Comparison of ENCODE assay signal across 16 cellular contexts in genomic region chr6:136323431-136324112, GRCh38. TPM values are rescaled to one million over a fixed set of nuclear protein-coding genes. Genes with fewer than 3 reads are reported as not detected.
A peak's percentile ranks its signal among the peaks of the same experiment; 100 is the strongest.
DNase-seq lines count a peak whose midpoint lies in the region; ATAC-seq, FAIRE-seq and TF ChIP-seq lines count a peak whose summit lies in the region.
"Had no signal": no experiment of that assay in that cellular context is flagged by ENCODE, and none has a peak within 500 bp of the region (broad histone marks: within the 10 kb centered on the region; RNA-seq: fewer than 3 reads in every experiment).

No MANE protein-coding gene starts in this region.

- no peaks in the 10 kb centered on the region for H3K36me3 ChIP-seq in HepG2 (replicated peaks in 1 of 2; ENCODE audit: control insufficient read depth in 1 of 2, insufficient read depth in 2 of 2, low read length in 2 of 2)
- H3K36me3 ChIP-seq in right lobe of liver = no peaks in the 10 kb centered on the region
- no peaks in the 10 kb centered on the region for H3K36me3 ChIP-seq in mesenchymal stem cell (ENCODE audit: control insufficient read depth in 1 of 2, insufficient read depth in 2 of 2, low read depth in 1 of 2, low read length in 2 of 2)
- H3K36me3 ChIP-seq: ascending aorta had no signal

- in situ Hi-C loops in HepG2 (cut with HindIII; ENCODE audit: extremely low pct_ligation_motif_present, low pct_unique_long_range_greater_than_20kb) = loop anchor here (25.0 kb wide), 1 partner anchor 786 kb away; no protein-coding TSS in a partner anchor

- H2AFZ ChIP-seq in HepG2 (ENCODE audit: low read length) (no peak overlapping the region), mesenchymal stem cell (ENCODE audit: low read depth, low read length) (no peak overlapping the region)

- H3K4me1 ChIP-seq in HepG2 (ENCODE audit: insufficient read depth, low read length) = no peaks in the 10 kb centered on the region; the same call in 1 of the 2 replicates
- no peaks in the 10 kb centered on the region for H3K4me1 ChIP-seq in right lobe of liver
- no peaks in the 10 kb centered on the region for H3K4me1 ChIP-seq in mesenchymal stem cell (ENCODE audit: control insufficient read depth, insufficient read depth, low read depth, low read length)
- H3K4me1 ChIP-seq: ascending aorta had no signal

- CTCF ChIA-PET in HepG2 (lab: Yijun Ruan, JAX; ENCODE audit: low intra/inter-chr PET ratio, low total read pairs) = no interaction called here

- TF ChIP-seq POLR2A in HepG2 (IDR thresholded peaks at IDR 0.05; ENCODE audit: insufficient read depth in 1 of 2, low read depth in 2 of 2, low read length in 2 of 2) (no peak), right lobe of liver (IDR thresholded peaks at IDR 0.05) (no peak), GM12891 (IDR thresholded peaks at IDR 0.05; ENCODE audit: low read depth, low read length) (no peak)

- TF ChIP-seq RAD21 in HepG2 (CRISPR knock-in tag; IDR thresholded peaks at IDR 0.05) = no peak

- H4K20me1 ChIP-seq in HepG2 (ENCODE audit: insufficient read depth, low read length) = no peaks in the 10 kb centered on the region

- no peak overlapping the region for H2AK5ac ChIP-seq in mesenchymal stem cell (ENCODE audit: low read length, severe bottlenecking)

- 29% methylated on average over 10 of the region's 10 CpGs for WGBS in HepG2 (ENCODE audit: low lambda C conversion rate)
- 76% methylated on average over 10 of the region's 10 CpGs for WGBS in right lobe of liver (ENCODE audit: insufficient coverage, low coverage, low lambda C conversion rate, missing lambda C conversion rate)
- 91% methylated on average over 9 of the region's 10 CpGs for WGBS in mesenchymal stem cell

- no peaks in the 10 kb centered on the region for H3K79me2 ChIP-seq in HepG2 (ENCODE audit: insufficient read depth, low read length)

- no peak overlapping the region for H3K14ac ChIP-seq in mesenchymal stem cell (ENCODE audit: low read length in 2 of 2)

- TF ChIP-seq EP300 in HepG2 (IDR thresholded peaks at IDR 0.05; ENCODE audit: low read depth in 2 of 2, low read length in 2 of 2) (no peak), HepG2 (CRISPR knock-in tag; IDR thresholded peaks at IDR 0.05; ENCODE audit: borderline replicate concordance) (no peak)

- H3K23ac ChIP-seq in mesenchymal stem cell (ENCODE audit: low read length in 2 of 2) = no peak overlapping the region

- no peak overlapping the region for H2BK12ac ChIP-seq in mesenchymal stem cell (ENCODE audit: low read length in 2 of 2)

- H3K18ac ChIP-seq in mesenchymal stem cell (ENCODE audit: low read depth in 1 of 2, low read length in 2 of 2) = no peak overlapping the region

- H3K27me3 ChIP-seq in HepG2 (ENCODE audit: control insufficient read depth in 1 of 2, insufficient read depth in 2 of 2, low read length in 2 of 2) (no peaks in the 10 kb centered on the region; a peak in 2 of 5 replicates), right lobe of liver (no peaks in the 10 kb centered on the region), mesenchymal stem cell (ENCODE audit: control insufficient read depth in 1 of 2, insufficient read depth in 1 of 2, low read length in 2 of 2) (no peaks in the 10 kb centered on the region)
- H3K27me3 ChIP-seq: ascending aorta had no signal

- TF ChIP-seq CTCF in HepG2 (CRISPR knock-in tag; IDR thresholded peaks at IDR 0.05) (no peak), right lobe of liver (IDR thresholded peaks at IDR 0.05) (no peak)

- H3K4me2 ChIP-seq in HepG2 (ENCODE audit: low read depth, low read length) = no peak overlapping the region
- H3K4me2 ChIP-seq in mesenchymal stem cell (ENCODE audit: low read length, poor library complexity, severe bottlenecking) = no peak overlapping the region

- no peak for FAIRE-seq in HepG2 (lab: Jason Lieb, UNC)
- FAIRE-seq in GM12891 (lab: Jason Lieb, UNC) = no peak
- FAIRE-seq: GM19239, islet of Langerhans, TTC549 had no signal

- H3K9me3 ChIP-seq in HepG2 (ENCODE audit: low read length) = no peaks in the 10 kb centered on the region
- no peaks in the 10 kb centered on the region for H3K9me3 ChIP-seq in right lobe of liver
- no peaks in the 10 kb centered on the region for H3K9me3 ChIP-seq in mesenchymal stem cell (ENCODE audit: control insufficient read depth, low read length)
- H3K9me3 ChIP-seq: ascending aorta had no signal

- H3K4ac ChIP-seq in mesenchymal stem cell (ENCODE audit: low read depth in 1 of 2, low read length in 2 of 2) = no peak overlapping the region

- H3K9ac ChIP-seq in HepG2 (ENCODE audit: insufficient read depth, low read depth, low read length) (no peak overlapping the region), mesenchymal stem cell (ENCODE audit: low read length) (peak overlapping the region; percentile 74)

- intact Hi-C loops in HepG2 (cut with micrococcal nuclease; ENCODE audit: unreplicated experiment) = no loop called here
- intact Hi-C loops in right lobe of liver (cut with DNase I) = no loop called here

- ATAC-seq in HepG2 (peak; percentile 52), right lobe of liver (no peak)
- no peak for ATAC-seq in activated CD4-positive, CD25-positive, alpha-beta regulatory T cell treated with anti-CD3 and anti-CD28 coated beads, Interleukin-2, amount 50 U/mL, for 24 hours
- ATAC-seq: activated CD8-positive, alpha-beta T cell treated with anti-CD3 and anti-CD28 coated beads, Interleukin-2, amount 10 ng/mL, durations not matched to agents 7 days and 5 days; effector memory CD8-positive, alpha-beta T cell had no signal

- H3K4me3 ChIP-seq in HepG2 (replicated peaks in 1 of 3; ENCODE audit: insufficient read depth in 1 of 3, low read depth in 2 of 3, low read length in 3 of 3) (no peak overlapping the region), right lobe of liver (no peak overlapping the region), mesenchymal stem cell (ENCODE audit: insufficient read depth in 1 of 2, low read depth in 1 of 2, low read length in 2 of 2) (no peak overlapping the region)
- H3K4me3 ChIP-seq: ascending aorta had no signal

- H4K8ac ChIP-seq in mesenchymal stem cell (ENCODE audit: low read length) = no peak overlapping the region

- POLR2A ChIA-PET in HepG2 (lab: Yijun Ruan, JAX) = interaction anchor here (0.9 to 1.2 kb wide), 2 partner anchors 33 to 97 kb away, joined by 3 to 4 read pairs; partner anchors contain the start of gene BCLAF1

- DNase-seq in HepG2 (ENCODE audit: low spot score) (no peak), right lobe of liver (no peak), mesenchymal stem cell (no peak), GM12891 (ENCODE audit: insufficient read length, low spot score) (no peak), 8988T (no peak)
- no peak for DNase-seq in activated naive CD4-positive, alpha-beta T cell treated with Interleukin-2 at 50 U/mL for 16 hours
- DNase-seq: ACHN; activated CD8-positive, alpha-beta T cell treated with anti-CD3 and anti-CD28 coated beads, Interleukin-2, amount 10 ng/mL, durations not matched to agents 7 days and 5 days; effector memory CD8-positive, alpha-beta T cell; stimulated activated CD4-positive, alpha-beta T cell treated with anti-CD3 and anti-CD28 coated beads, Interleukin-4, amount 100 ng/mL, for 24 hours had no signal

- BruUV-seq in HepG2 (replicated peaks; lab: Mats Ljungman, UMichigan) = no TSS peak

- H2BK15ac ChIP-seq in mesenchymal stem cell (ENCODE audit: low read depth, poor library complexity, severe bottlenecking) = no peak overlapping the region

- H3K27ac ChIP-seq in HepG2 (ENCODE audit: extremely low read length, insufficient read depth, low read length) = no peak overlapping the region
- no peak overlapping the region for H3K27ac ChIP-seq in right lobe of liver
- peak overlapping the region; percentile 75 for H3K27ac ChIP-seq in cingulate gyrus (ENCODE audit: low read depth, low read length)
- no peak overlapping the region for H3K27ac ChIP-seq in mesenchymal stem cell (ENCODE audit: low read length, poor library complexity, severe bottlenecking)
- H3K27ac ChIP-seq: ascending aorta had no signal

- H2BK120ac ChIP-seq in mesenchymal stem cell (ENCODE audit: low read depth, low read length) = no peak overlapping the region

- no peak overlapping the region for H2BK5ac ChIP-seq in mesenchymal stem cell (ENCODE audit: low read depth, low read length, poor library complexity, severe bottlenecking)

- H3K79me1 ChIP-seq in mesenchymal stem cell (replicated peaks; ENCODE audit: low read length, poor library complexity, severe bottlenecking) = no peaks in the 10 kb centered on the region

- no peak overlapping the region for H4K91ac ChIP-seq in mesenchymal stem cell (ENCODE audit: low read length)

TF ChIP-seq in GM12891, 5 proteins besides CTCF, POLR2A, EP300 and RAD21 (continues in another document):
- TF ChIP-seq POU2F2 (IDR thresholded peaks at IDR 0.05; ENCODE audit: low read depth, low read length) = no peak
- no peak for TF ChIP-seq PAX5 (IDR thresholded peaks at IDR 0.05; ENCODE audit: insufficient read depth, low read length, severe bottlenecking)
- TF ChIP-seq POLR2AphosphoS5 (IDR thresholded peaks at IDR 0.05; ENCODE audit: low read depth, low read length) = no peak
- TF ChIP-seq SPI1 (IDR thresholded peaks at IDR 0.05; ENCODE audit: low read depth, low read length) = no peak

RNA-seq across cellular contexts. Expression of gene BCLAF1, which starts 33.9 kb away (rescaled TPM):
- total RNA-seq in HepG2 (2016; rRNA removed; fragmentation: Illumina TruSeq; extraction: Trizol) (292 and 439 TPM in 2 replicates), right lobe of liver (10 to 100 TPM; 30.5 to 57.2 (median 40.6) TPM)
- 20.2 and 21.8 TPM in 2 replicates for total RNA-seq in HepG2 (2016; cell fraction: cytosol; rRNA removed; fragmentation: Illumina TruSeq; extraction: Trizol; ENCODE audit: low read depth)
- 277 and 462 TPM in 2 replicates for total RNA-seq in HepG2 (2016; cell fraction: insoluble cytoplasmic fraction; rRNA removed; fragmentation: Illumina TruSeq; extraction: Trizol)
- total RNA-seq in HepG2 (2016; cell fraction: membrane; rRNA removed; fragmentation: Illumina TruSeq; extraction: Trizol) = 30.3 and 37.3 TPM in 2 replicates
- total RNA-seq in HepG2 (2016; cell fraction: nucleus; rRNA removed; fragmentation: Illumina TruSeq; extraction: Trizol) = 318 and 332 TPM in 2 replicates
- polyA plus RNA-seq in HepG2 (2011; rRNA removed) = 40.4 and 55.3 TPM in 2 replicates
- 15.1 and 21.6 TPM in 2 replicates for polyA plus RNA-seq in HepG2 (2011; cell fraction: cytosol; rRNA removed)
- 55.9 and 61.4 TPM in 2 replicates for polyA plus RNA-seq in HepG2 (2011; cell fraction: nucleus; rRNA removed)
- polyA plus RNA-seq in HepG2 (2012) = 46.3 and 82.3 TPM in 2 replicates
- 3.5 and 3.6 TPM in 2 replicates for polyA plus RNA-seq in HepG2 (2016; cell fraction: cytosol; fragmentation: Illumina TruSeq; extraction: Trizol; ENCODE audit: low read depth)
- polyA plus RNA-seq in HepG2 (2016; cell fraction: insoluble cytoplasmic fraction; fragmentation: Illumina TruSeq; extraction: Trizol; ENCODE audit: low read depth) = 251 and 266 TPM in 2 replicates
- polyA plus RNA-seq in HepG2 (2016; cell fraction: membrane; fragmentation: Illumina TruSeq; extraction: Trizol; ENCODE audit: low read depth) = 7.1 and 11.2 TPM in 2 replicates
- 153 and 159 TPM in 2 replicates for polyA plus RNA-seq in HepG2 (2016; cell fraction: nucleus; fragmentation: Illumina TruSeq; extraction: Trizol; ENCODE audit: insufficient read depth, low read depth)
- 71.2 and 104 TPM in 2 replicates for polyA minus RNA-seq in HepG2 (2011; rRNA and poly(A)+ RNA removed; ENCODE audit: low replicate concordance)
- polyA minus RNA-seq in HepG2 (2011; cell fraction: cytosol; rRNA and poly(A)+ RNA removed) = 64.1 and 70.1 TPM in 2 replicates
- 566 and 662 TPM in 2 replicates for polyA minus RNA-seq in HepG2 (2011; cell fraction: nucleus; rRNA and poly(A)+ RNA removed)
- 96.2 TPM for polyA plus RNA-seq in mesenchymal stem cell (2013, experiment 1 of 2)
- 93.1 TPM for polyA plus RNA-seq in mesenchymal stem cell (2013, experiment 2 of 2)
- 61.7 TPM for polyA plus RNA-seq in GM12891 (2012; ENCODE audit: low read depth, missing spikeins)
